Comparison of ENCODE assay signal across 20 cellular contexts in genomic region chr9:68717554-68718453, GRCh38. TPM values are rescaled to one million over a fixed set of nuclear protein-coding genes. Genes with fewer than 3 reads are reported as not detected.
A peak's percentile ranks its signal among the peaks of the same experiment; 100 is the strongest.
DNase-seq lines count a peak whose midpoint lies in the region; ATAC-seq, FAIRE-seq and TF ChIP-seq lines count a peak whose summit lies in the region.
"Had no signal": no experiment of that assay in that cellular context is flagged by ENCODE, and none has a peak within 500 bp of the region (broad histone marks: within the 10 kb centered on the region; RNA-seq: fewer than 3 reads in every experiment).

No MANE protein-coding gene starts in this region.

- peaks cover 22% of the 10 kb centered on the region for H3K79me2 ChIP-seq in hepatocyte
- no peaks in the 10 kb centered on the region; the same call in 1 of the 2 replicates for H3K79me2 ChIP-seq in GM23338 (replicated peaks; ENCODE audit: insufficient read depth)

- H2AFZ ChIP-seq in hepatocyte = no peak overlapping the region
- H2AFZ ChIP-seq in GM23338 = no peak overlapping the region

- no peak overlapping the region for H3K4me3 ChIP-seq in right cardiac atrium (ENCODE audit: low read length)
- H3K4me3 ChIP-seq in hepatocyte = no peak overlapping the region
- no peak overlapping the region for H3K4me3 ChIP-seq in small intestine (ENCODE audit: low read depth in 1 of 2, low read length in 2 of 2)
- H3K4me3 ChIP-seq in GM23338 = no peak overlapping the region
- H3K4me3 ChIP-seq: A549, HAP-1 had no signal

- no peaks in the 10 kb centered on the region for H3K9me3 ChIP-seq in right cardiac atrium (ENCODE audit: control insufficient read depth, low read length)
- no peaks in the 10 kb centered on the region for H3K9me3 ChIP-seq in hepatocyte (ENCODE audit: low read depth)
- H3K9me3 ChIP-seq in small intestine (ENCODE audit: control insufficient read depth, low read depth) = no peaks in the 10 kb centered on the region
- H3K9me3 ChIP-seq: A549, Caco-2, HAP-1 had no signal

- H4K20me1 ChIP-seq in hepatocyte (ENCODE audit: insufficient read depth, poor library complexity, severe bottlenecking) (no peaks in the 10 kb centered on the region), GM23338 (replicated peaks; ENCODE audit: insufficient read depth) (no peaks in the 10 kb centered on the region)

- H3K27me3 ChIP-seq in right cardiac atrium (ENCODE audit: control insufficient read depth, insufficient read depth) (no peaks in the 10 kb centered on the region), hepatocyte (no peaks in the 10 kb centered on the region), small intestine (ENCODE audit: control insufficient read depth in 2 of 2, insufficient read depth in 2 of 2, low read length in 2 of 2) (no peaks in the 10 kb centered on the region), GM23338 (ENCODE audit: insufficient read depth) (no peaks in the 10 kb centered on the region)

- H3K4me2 ChIP-seq in hepatocyte (no peak overlapping the region), GM23338 (no peak overlapping the region)
- H3K4me2 ChIP-seq: A549 had no signal

- TF ChIP-seq CTCF in hepatocyte (IDR thresholded peaks at IDR 0.05; ENCODE audit: poor library complexity) (no peak), GM23338 (conservative IDR thresholded peaks at IDR 0.05; ENCODE audit: low read depth in 2 of 2) (no peak)

- H3K27ac Mint-ChIP-seq in GM23338 = no peak overlapping the region
- H3K27ac Mint-ChIP-seq: CD4-positive, alpha-beta T cell had no signal

- H3K36me3 Mint-ChIP-seq in GM23338 (ENCODE audit: low read depth) = no peaks in the 10 kb centered on the region

- no peak overlapping the region for H3K4me3 Mint-ChIP-seq in GM23338
- H3K4me3 Mint-ChIP-seq: CD4-positive, alpha-beta T cell had no signal

- 73% methylated on average over 3 of the region's 3 CpGs for WGBS in right cardiac atrium
- WGBS in hepatocyte (ENCODE audit: low lambda C conversion rate, missing lambda C conversion rate) = 90% methylated on average over 3 of the region's 3 CpGs
- 81 to 93% (median 83%) methylated on average over 3 of the region's 3 CpGs for WGBS in small intestine, 3 donors

- intact Hi-C loops in Right ventricle myocardium superior (cut with DNase I) = loop anchor here (10.0 kb wide), 1 partner anchor 147 kb away; no protein-coding TSS in a partner anchor
- intact Hi-C loops in right cardiac atrium (cut with DNase I) = no loop called here

- no peaks in the 10 kb centered on the region for H3F3A ChIP-seq in GM23338 (replicated peaks; ENCODE audit: low read depth)

- DNase-seq in Right ventricle myocardium superior (no peak), right cardiac atrium (no peak), NCI-H69 (lab: John Stamatoyannopoulos, UW) (peak; percentile 51), hepatocyte (ENCODE audit: low spot score) (no peak), small intestine (peak; percentile 56), GM23338 (ENCODE audit: low spot score) (no peak)
- DNase-seq: AML-193; Caco-2; CD4-positive, alpha-beta T cell had no signal

- H3K9me2 ChIP-seq in hepatocyte (replicated peaks; ENCODE audit: insufficient read depth) (no peaks in the 10 kb centered on the region), GM23338 (ENCODE audit: insufficient read depth) (peaks cover 7% of the 10 kb centered on the region; the same call in 1 of the 2 replicates)

- ATAC-seq in Right ventricle myocardium superior (ENCODE audit: poor library complexity) (peak; percentile 40), right cardiac atrium (no peak), HG02610 (IDR thresholded peaks at IDR 0.05; ENCODE audit: unreplicated experiment) (no peak), HG03039 (IDR thresholded peaks at IDR 0.05; ENCODE audit: unreplicated experiment) (no peak), GM23338 (no peak)
- ATAC-seq: A549 had no signal

- FAIRE-seq in small intestine (lab: Jason Lieb, UNC) = no peak
- FAIRE-seq: A549, D721Med, G401.6, GM12892, H1 had no signal

- H3K36me3 ChIP-seq in hepatocyte (replicated peaks; ENCODE audit: insufficient read depth, low read depth) (no peaks in the 10 kb centered on the region), small intestine (ENCODE audit: control insufficient read depth in 2 of 2, insufficient read depth in 2 of 2, low read length in 2 of 2) (no peaks in the 10 kb centered on the region), GM23338 (ENCODE audit: insufficient read depth) (no peaks in the 10 kb centered on the region)
- H3K36me3 ChIP-seq: HAP-1 had no signal

- H3K9me3 Mint-ChIP-seq in GM23338 = no peaks in the 10 kb centered on the region
- H3K9me3 Mint-ChIP-seq: CD4-positive, alpha-beta T cell had no signal

- no peak overlapping the region for H3K27ac ChIP-seq in right cardiac atrium (ENCODE audit: low read length)
- H3K27ac ChIP-seq in hepatocyte = peak overlapping the region; percentile 26
- H3K27ac ChIP-seq in small intestine (ENCODE audit: low read depth in 1 of 2, low read length in 1 of 2) = peak overlapping the region; percentile 19 to 56
- H3K27ac ChIP-seq in GM23338 (ENCODE audit: low read depth) = no peak overlapping the region
- H3K27ac ChIP-seq: 22Rv1, A549, C4-2B had no signal

- H3K27me3 Mint-ChIP-seq in GM23338 (ENCODE audit: insufficient read depth, low read depth, poor library complexity) = no peaks in the 10 kb centered on the region

- peaks cover 2% of the 10 kb centered on the region for H3K4me1 ChIP-seq in right cardiac atrium (ENCODE audit: control insufficient read depth, insufficient read depth, low read length)
- peaks cover 20% of the 10 kb centered on the region for H3K4me1 ChIP-seq in hepatocyte (ENCODE audit: insufficient read depth)
- H3K4me1 ChIP-seq in small intestine (ENCODE audit: control insufficient read depth in 2 of 2, insufficient read depth in 1 of 2, low read depth in 1 of 2, low read length in 1 of 2) = peaks cover 2 to 24% of the 10 kb centered on the region in 2 donors
- H3K4me1 ChIP-seq in GM23338 (ENCODE audit: insufficient read depth) = no peaks in the 10 kb centered on the region
- H3K4me1 ChIP-seq: A549, Caco-2, HAP-1 had no signal

- H3K4me1 Mint-ChIP-seq in GM23338 = peaks cover 3% of the 10 kb centered on the region; the same call in 2 of the 3 replicates

TF ChIP-seq in GM23338, 12 proteins besides CTCF, POLR2A, EP300 and RAD21:
- TF ChIP-seq EZH2 (IDR thresholded peaks at IDR 0.05; ENCODE audit: low read depth, unreplicated experiment) (no peak), NANOG (IDR thresholded peaks at IDR 0.05; ENCODE audit: borderline replicate concordance) (no peak), EZH2phosphoT487 (IDR thresholded peaks at IDR 0.05; ENCODE audit: unreplicated experiment) (no peak)

RNA-seq across cellular contexts. Expression of gene PIP5K1B, which starts 12.8 kb away (rescaled TPM):
- 62.8 TPM for total RNA-seq in Right ventricle myocardium superior
- total RNA-seq in right cardiac atrium = 10 to 100 TPM; 38.1 to 81.5 (median 70.0) TPM
- polyA plus RNA-seq in right cardiac atrium = 37.8 TPM
- total RNA-seq in hepatocyte = 10.2 and 11.1 TPM in 2 replicates
- polyA plus RNA-seq in hepatocyte = 2.5 and 3.7 TPM in 2 replicates
- polyA plus RNA-seq in small intestine = 10 to 100 TPM; 28.8 to 54.0 (median 45.4) TPM
- 2.8 and 3.2 TPM in 2 replicates for total RNA-seq in GM23338 (2014; rRNA removed; shearing (Covaris generic))
- polyA plus RNA-seq in GM23338 (2016; fragmentation: Nextera tagmentation; extraction: Ambion mirVana) = 1.3 and 2.1 TPM in 2 replicates
- total RNA-seq: CD4-positive, alpha-beta T cell had no signal
- polyA plus RNA-seq: A549, BJ had no signal

Comparison
In these comparisons a context has a peak if more than half of its experiments do, and no peak if none do; other contexts are left out.
1. DNase-seq: peak in NCI-H69 (single experiment) and small intestine (single experiment); none in Right ventricle myocardium superior (single experiment), right cardiac atrium (0 of 3), hepatocyte (single experiment) and GM23338 (single experiment).
2. H3K27ac ChIP-seq: peak in hepatocyte (single experiment) and small intestine (2 of 2); none in right cardiac atrium (single experiment) and GM23338 (single experiment).